In the genomic region with DNA sequence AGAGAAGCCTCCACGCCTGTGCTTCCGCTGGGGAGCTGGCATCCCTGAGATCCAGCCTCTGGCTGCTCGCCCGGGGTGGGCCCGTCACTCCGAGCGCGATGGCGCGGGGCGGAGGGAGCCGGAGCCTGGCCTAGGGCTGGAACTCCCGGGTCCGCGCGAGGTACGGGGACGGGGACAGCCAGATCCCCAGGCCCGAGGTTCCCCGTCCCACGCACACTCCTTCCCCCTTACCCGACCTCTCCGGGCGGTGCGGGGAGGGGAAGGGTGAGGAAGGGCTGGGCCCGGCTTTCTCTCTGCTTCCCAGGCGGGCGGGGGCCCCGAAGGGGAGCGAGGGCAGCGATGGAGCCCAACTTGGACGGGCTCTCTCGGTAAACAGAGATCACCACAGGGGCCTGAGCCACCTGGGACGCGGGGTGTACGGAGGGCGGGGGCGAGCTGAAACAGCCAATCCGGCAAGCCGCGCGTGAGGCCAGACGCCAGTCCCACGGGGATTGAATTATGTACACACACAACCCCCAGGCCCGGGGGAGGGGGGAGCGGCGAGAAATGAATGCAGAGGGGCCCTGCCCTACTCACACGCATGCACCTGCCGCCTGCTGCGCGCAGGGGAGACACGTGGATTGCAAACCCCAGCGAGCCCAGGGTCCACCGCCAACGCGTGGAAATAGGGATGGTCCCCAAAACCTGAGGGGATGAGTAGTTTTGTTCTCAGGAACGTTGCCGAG, we compare ENCODE assay signal across 9 cellular contexts. TPM values are rescaled to one million over a fixed set of nuclear protein-coding genes. Genes with fewer than 3 reads are reported as not detected.
DNase-seq lines count a peak whose midpoint lies in the region; FAIRE-seq and TF ChIP-seq lines count a peak whose summit lies in the region.
"Had no signal": no experiment of that assay in that cellular context is flagged by ENCODE, and none has a peak within 500 bp of the region (broad histone marks: within the 10 kb centered on the region; RNA-seq: fewer than 3 reads in every experiment).

A gene with protein sequence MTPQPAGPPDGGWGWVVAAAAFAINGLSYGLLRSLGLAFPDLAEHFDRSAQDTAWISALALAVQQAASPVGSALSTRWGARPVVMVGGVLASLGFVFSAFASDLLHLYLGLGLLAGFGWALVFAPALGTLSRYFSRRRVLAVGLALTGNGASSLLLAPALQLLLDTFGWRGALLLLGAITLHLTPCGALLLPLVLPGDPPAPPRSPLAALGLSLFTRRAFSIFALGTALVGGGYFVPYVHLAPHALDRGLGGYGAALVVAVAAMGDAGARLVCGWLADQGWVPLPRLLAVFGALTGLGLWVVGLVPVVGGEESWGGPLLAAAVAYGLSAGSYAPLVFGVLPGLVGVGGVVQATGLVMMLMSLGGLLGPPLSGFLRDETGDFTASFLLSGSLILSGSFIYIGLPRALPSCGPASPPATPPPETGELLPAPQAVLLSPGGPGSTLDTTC (minus strand): TSS at position 549 of the 725 bp plus-strand sequence. CDS start 579 bp downstream, outside the sequence.

- intact Hi-C loops in kidney (cut with DNase I) (no loop called here), posterior vena cava (cut with DNase I) (loop anchor here in 1 of 2 donors (10.0 kb wide), 2 partner anchors 121 to 241 kb away; a partner anchor contains a TSS)

- H3K9ac ChIP-seq in kidney (ENCODE audit: low read length in 2 of 2) = peak within 1 kb of the TSS in 1 of 2 donors; percentile 0

- in situ Hi-C loops in G401 (cut with HindIII; ENCODE audit: low sequenced_read_pairs) = no loop called here

- no peaks in the 10 kb centered on the region for H3K36me3 ChIP-seq in kidney (ENCODE audit: control insufficient read depth in 1 of 2, insufficient read depth in 2 of 2, low read length in 2 of 2)

- FAIRE-seq in kidney (lab: Jason Lieb, UNC) = no peak

- DNase-seq in G401 (ENCODE audit: low spot score) (peak; percentile 41), NCI-H526 (lab: John Stamatoyannopoulos, UW) (peak; percentile 72 to 94), astrocyte of the hippocampus (ENCODE audit: low read depth, low spot score) (peak; percentile 54), kidney (peak; percentile 85), RKO (ENCODE audit: low spot score) (no peak), Ammon's horn (ENCODE audit: low spot score) (no peak), posterior vena cava (ENCODE audit: low spot score) (no peak)
- DNase-seq in stimulated activated CD4-positive, alpha-beta T cell treated with anti-CD3 and anti-CD28 coated beads, Interleukin-4, amount 100 ng/mL, for 1 hour = peak; percentile 48

- H3K27ac ChIP-seq in kidney (ENCODE audit: low read depth in 2 of 2, low read length in 2 of 2) = no peak within 1 kb of the TSS

- H3K9me3 ChIP-seq in kidney (ENCODE audit: control insufficient read depth in 1 of 2, low read length in 2 of 2) = no peaks in the 10 kb centered on the region

- H3K4me1 ChIP-seq in kidney (ENCODE audit: control insufficient read depth in 1 of 2, insufficient read depth in 1 of 2, low read depth in 1 of 2, low read length in 2 of 2) = peaks cover 18 to 20% of the 10 kb centered on the region in 2 donors

- H3K4me3 ChIP-seq in kidney (ENCODE audit: low read length in 2 of 2) = peak within 1 kb of the TSS; percentile 34 to 53

- TF ChIP-seq CTCF in kidney (IDR thresholded peaks at IDR 0.05; ENCODE audit: borderline replicate concordance, extremely low read depth, insufficient read depth) = no peak

RNA-seq across cellular contexts. Expression of the gene that starts here (rescaled TPM):
- not detected in 2 replicates for total RNA-seq in G401 (2014; rRNA removed; shearing (Covaris generic))
- total RNA-seq in kidney (2.1 TPM), posterior vena cava (1 to 10 TPM in 1 of 2 donors, under 1 TPM in 1; 0.52 to 1.3 TPM)
- 7.8 TPM for polyA plus RNA-seq in kidney (ENCODE audit: insufficient read depth, low read depth, low replicate concordance)
- total RNA-seq: neural crest cell had no signal

Comparison
In these comparisons a context has a peak if more than half of its experiments do, and no peak if none do; other contexts are left out.
1. Peak in DNase-seq in G401; RNA of the gene not detected or under 1 TPM.
2. DNase-seq: peak in NCI-H526 (2 of 2), astrocyte of the hippocampus (single experiment), kidney (single experiment) and stimulated activated CD4-positive, alpha-beta T cell treated with anti-CD3 and anti-CD28 coated beads, Interleukin-4, amount 100 ng/mL, for 1 hour (single experiment); none in RKO (single experiment), Ammon's horn (single experiment) and posterior vena cava (single experiment).